14 cellular contexts compared by ENCODE assay signal in the genomic region with DNA sequence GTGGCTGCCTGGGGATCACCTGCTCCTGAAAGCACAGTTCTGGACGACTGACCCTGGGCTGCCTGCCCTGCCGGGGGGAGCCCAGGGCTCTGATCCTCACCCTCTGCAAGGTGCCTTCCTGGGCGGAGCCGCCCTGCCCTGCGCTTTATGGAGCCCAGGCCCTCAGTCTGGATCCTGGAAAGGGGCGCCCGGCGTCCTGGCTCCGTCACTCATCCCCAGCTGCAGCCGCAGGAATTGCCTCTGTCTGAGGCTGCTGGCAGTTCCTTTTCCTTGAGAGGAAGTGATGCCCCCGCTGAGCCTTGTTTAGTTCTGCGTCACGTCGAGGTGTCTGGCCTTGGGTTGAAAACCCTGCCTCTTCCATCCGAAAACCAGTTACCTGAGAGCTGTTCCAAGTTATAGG. TPM values are rescaled to one million over a fixed set of nuclear protein-coding genes. Genes with fewer than 3 reads are reported as not detected.
DNase-seq lines count a peak whose midpoint lies in the region; ATAC-seq and TF ChIP-seq lines count a peak whose summit lies in the region.
"Had no signal": no experiment of that assay in that cellular context is flagged by ENCODE, and none has a peak within 500 bp of the region (broad histone marks: within the 10 kb centered on the region; RNA-seq: fewer than 3 reads in every experiment).

No MANE protein-coding gene starts in this region.

- ATAC-seq in GM18511 (IDR thresholded peaks at IDR 0.05; ENCODE audit: unreplicated experiment) = no peak
- no peak for ATAC-seq in HG03469 (IDR thresholded peaks at IDR 0.05; ENCODE audit: unreplicated experiment)
- no peak for ATAC-seq in stimulated activated naive B cell treated with anti-CD40 and anti-IgM and Interleukin-4, amounts not matched to agents 10 μg/mL and 1 μg/mL and 100 μg/mL, for 72 hours (replicated peaks)

- H3K36me3 Mint-ChIP-seq in stimulated activated naive B cell treated with anti-CD40 and anti-IgM and Interleukin-4, amounts not matched to agents 10 μg/mL and 1 μg/mL and 100 μg/mL, for 72 hours = peaks cover 13 to 33% of the 10 kb centered on the region in 2 donors

- H3K9ac ChIP-seq in mammary epithelial cell (ENCODE audit: insufficient read depth, low read length) (no peak overlapping the region), neuronal stem cell (ENCODE audit: low read depth, low read length, poor library complexity) (no peak overlapping the region)

- 95% methylated on average over 10 of the region's 15 CpGs for WGBS in mammary epithelial cell (ENCODE audit: low coverage, missing lambda C conversion rate)
- no CpG with 5 or more reads among the region's 15 CpGs for WGBS in neuronal stem cell (ENCODE audit: extremely low coverage in 2 of 2, insufficient read length in 2 of 2, insufficient replicate concordance in 1 of 2), 2 donors

- H3K4me1 ChIP-seq in breast epithelium (peaks cover 3 to 20% of the 10 kb centered on the region in 2 donors), mammary epithelial cell (ENCODE audit: insufficient read depth, low read length) (peaks cover 40% of the 10 kb centered on the region), neuronal stem cell (ENCODE audit: control insufficient read depth in 2 of 2, insufficient read depth in 1 of 2, low read depth in 1 of 2, low read length in 2 of 2) (peaks cover 45 to 65% of the 10 kb centered on the region in 2 donors), uterus (peaks cover 12 to 24% of the 10 kb centered on the region in 2 donors)
- peaks cover 28% of the 10 kb centered on the region for H3K4me1 ChIP-seq in effector memory CD4-positive, alpha-beta T cell (ENCODE audit: control insufficient read depth, insufficient read depth, low read length, poor library complexity, severe bottlenecking)

- H3K4me3 ChIP-seq in breast epithelium (no peak overlapping the region), mammary epithelial cell (replicated peaks in 1 of 3; ENCODE audit: insufficient read depth in 1 of 3, low read depth in 2 of 3, low read length in 3 of 3) (no peak overlapping the region), neuronal stem cell (ENCODE audit: low read length in 2 of 2) (no peak overlapping the region), uterus (no peak overlapping the region)
- H3K4me3 ChIP-seq in effector memory CD4-positive, alpha-beta T cell (ENCODE audit: insufficient read depth, low read depth, low read length, poor library complexity, severe bottlenecking) = no peak overlapping the region
- H3K4me3 ChIP-seq: GM23248, SJSA1 had no signal

- peaks cover 22 to 41% of the 10 kb centered on the region in 2 donors for H3K4me1 Mint-ChIP-seq in stimulated activated naive B cell treated with anti-CD40 and anti-IgM and Interleukin-4, amounts not matched to agents 10 μg/mL and 1 μg/mL and 100 μg/mL, for 72 hours

- H3K4me2 ChIP-seq in mammary epithelial cell (ENCODE audit: insufficient read depth, low read depth, low read length) (no peak overlapping the region), neuronal stem cell (ENCODE audit: insufficient read depth, low read length, poor library complexity, severe bottlenecking) (no peak overlapping the region)

- H2BK15ac ChIP-seq in neuronal stem cell (ENCODE audit: low read length) = peak overlapping the region; percentile 14

- H3K27ac Mint-ChIP-seq in stimulated activated naive B cell treated with anti-CD40 and anti-IgM and Interleukin-4, amounts not matched to agents 10 μg/mL and 1 μg/mL and 100 μg/mL, for 72 hours = no peak overlapping the region
- H3K27ac Mint-ChIP-seq: memory B cell had no signal

- no peaks in the 10 kb centered on the region for H4K20me1 ChIP-seq in mammary epithelial cell (ENCODE audit: insufficient read depth, low read length)

- CTCF ChIA-PET in mammary epithelial cell (lab: Charles Lee; ENCODE audit: low non-redundant PET) = no interaction called here

- TF ChIP-seq CTCF in breast epithelium (IDR thresholded peaks at IDR 0.05) (no peak), mammary epithelial cell (conservative IDR thresholded peaks at IDR 0.05 in 1 of 2, IDR thresholded peaks at IDR 0.05 in 1 of 2; ENCODE audit: extremely low read depth in 1 of 2, insufficient read depth in 1 of 2, low read depth in 1 of 2, low read length in 2 of 2) (no peak), uterus (IDR thresholded peaks at IDR 0.05) (no peak)

- intact Hi-C loops in breast epithelium (cut with DNase I; ENCODE audit: low total_unique reads) = no loop called here
- intact Hi-C loops in mammary epithelial cell (cut with micrococcal nuclease) = loop anchor here (2.0 kb wide), 1 partner anchor 19 kb away; no protein-coding TSS in a partner anchor
- intact Hi-C loops in uterus (cut with DNase I; ENCODE audit: low total_unique reads) = no loop called here

- no peak overlapping the region for H2BK120ac ChIP-seq in neuronal stem cell (ENCODE audit: low read depth, low read length)

- BruUV-seq in mammary epithelial cell (replicated peaks; lab: Mats Ljungman, UMichigan) = no TSS peak

- H3K4me3 Mint-ChIP-seq in stimulated activated naive B cell treated with anti-CD40 and anti-IgM and Interleukin-4, amounts not matched to agents 10 μg/mL and 1 μg/mL and 100 μg/mL, for 72 hours = no peak overlapping the region
- H3K4me3 Mint-ChIP-seq: memory B cell had no signal

- no peak overlapping the region for H4K91ac ChIP-seq in neuronal stem cell (ENCODE audit: low read depth, low read length, poor library complexity)

- H3K27ac ChIP-seq in breast epithelium (peak overlapping the region; percentile 100), mammary epithelial cell (ENCODE audit: insufficient read depth, low read depth, low read length) (no peak overlapping the region), neuronal stem cell (replicated peaks; ENCODE audit: low read length) (no peak overlapping the region), uterus (peak overlapping the region; percentile 96 to 98)
- H3K27ac ChIP-seq in effector memory CD4-positive, alpha-beta T cell (ENCODE audit: insufficient read depth, low read length, poor library complexity, severe bottlenecking) = peak overlapping the region; percentile 25

- no peak overlapping the region for H2AFZ ChIP-seq in mammary epithelial cell (ENCODE audit: low read depth, low read length)
- no peak overlapping the region for H2AFZ ChIP-seq in neuronal stem cell (ENCODE audit: low read length)
- H2AFZ ChIP-seq: GM23248 had no signal

- H2BK12ac ChIP-seq in neuronal stem cell (ENCODE audit: low read length) = peak overlapping the region; percentile 73

- H3K27me3 Mint-ChIP-seq in stimulated activated naive B cell treated with anti-CD40 and anti-IgM and Interleukin-4, amounts not matched to agents 10 μg/mL and 1 μg/mL and 100 μg/mL, for 72 hours = no peaks in the 10 kb centered on the region
- H3K27me3 Mint-ChIP-seq: memory B cell had no signal

- no peaks in the 10 kb centered on the region for H3K27me3 ChIP-seq in breast epithelium
- H3K27me3 ChIP-seq in mammary epithelial cell (ENCODE audit: insufficient read depth, low read length) = no peaks in the 10 kb centered on the region
- no peaks in the 10 kb centered on the region for H3K27me3 ChIP-seq in effector memory CD4-positive, alpha-beta T cell (replicated peaks; ENCODE audit: control insufficient read depth, insufficient read depth, low read length, poor library complexity, severe bottlenecking)
- H3K27me3 ChIP-seq in neuronal stem cell (ENCODE audit: control insufficient read depth in 3 of 3, insufficient read depth in 3 of 3, low read depth in 1 of 3, low read length in 3 of 3) = peaks cover 0 to 15% (median 9%) of the 10 kb centered on the region in 3 experiments
- H3K27me3 ChIP-seq in uterus = no peaks in the 10 kb centered on the region
- H3K27me3 ChIP-seq: ovary, SJSA1 had no signal

- H2BK5ac ChIP-seq in neuronal stem cell (ENCODE audit: low read length) = no peak overlapping the region

- H2AK5ac ChIP-seq in neuronal stem cell (ENCODE audit: low read depth, low read length) = peak overlapping the region; percentile 94

- H3K9me3 Mint-ChIP-seq in stimulated activated naive B cell treated with anti-CD40 and anti-IgM and Interleukin-4, amounts not matched to agents 10 μg/mL and 1 μg/mL and 100 μg/mL, for 72 hours = no peaks in the 10 kb centered on the region
- H3K9me3 Mint-ChIP-seq: memory B cell had no signal

- dilution Hi-C loops in mammary epithelial cell (cut with HindIII; ENCODE audit: low sequenced_read_pairs) = loop anchor here (5.0 kb wide), 1 partner anchor 102 kb away; no protein-coding TSS in a partner anchor

- peaks cover 5% of the 10 kb centered on the region for H3K36me3 ChIP-seq in breast epithelium
- no peaks in the 10 kb centered on the region for H3K36me3 ChIP-seq in mammary epithelial cell (ENCODE audit: insufficient read depth, low read length)
- peaks cover 36% of the 10 kb centered on the region for H3K36me3 ChIP-seq in effector memory CD4-positive, alpha-beta T cell (ENCODE audit: control insufficient read depth, insufficient read depth, low read length)
- peaks cover 0 to 4% of the 10 kb centered on the region in 2 donors for H3K36me3 ChIP-seq in neuronal stem cell (replicated peaks in 1 of 2; ENCODE audit: control insufficient read depth in 2 of 2, insufficient read depth in 2 of 2, low read length in 2 of 2)
- no peaks in the 10 kb centered on the region for H3K36me3 ChIP-seq in uterus
- H3K36me3 ChIP-seq: ovary had no signal

- DNase-seq in breast epithelium (ENCODE audit: low spot score in 2 of 2) (no peak), mammary epithelial cell (no peak), neuronal stem cell (ENCODE audit: low spot score) (no peak), uterus (peak in 1 of 2 donors; percentile 23)
- no peak for DNase-seq in effector memory CD4-positive, alpha-beta T cell
- DNase-seq in stimulated activated naive B cell treated with anti-CD40 and anti-IgM and Interleukin-4, amounts not matched to agents 10 μg/mL and 1 μg/mL and 100 μg/mL, for 72 hours = no peak
- DNase-seq: GM23248, NCI-H1092 treated with DMSO at 0.1 percent for 48 hours, NCI-H510A treated with DMSO at 0.1 percent for 48 hours had no signal

- H3K18ac ChIP-seq in neuronal stem cell (ENCODE audit: low read length) = peak overlapping the region; percentile 94

- peaks cover 84% of the 10 kb centered on the region for H3K79me2 ChIP-seq in mammary epithelial cell (ENCODE audit: insufficient read depth, low read length)

- no peak overlapping the region for H4K8ac ChIP-seq in neuronal stem cell (ENCODE audit: low read depth, low read length)

- peak overlapping the region; percentile 71 for H3K14ac ChIP-seq in neuronal stem cell (ENCODE audit: low read length)

- in situ Hi-C loops in mammary epithelial cell (cut with MboI; ENCODE audit: low sequenced_read_pairs in 2 of 2) = no loop called here

- TF ChIP-seq POLR2A in breast epithelium (IDR thresholded peaks at IDR 0.05) = no peak
- no peak for TF ChIP-seq POLR2A in uterus (IDR thresholded peaks at IDR 0.05)

- H3K23ac ChIP-seq in neuronal stem cell (ENCODE audit: low read depth, low read length, poor library complexity) = no peak overlapping the region

- no peaks in the 10 kb centered on the region for H3K9me3 ChIP-seq in breast epithelium
- no peaks in the 10 kb centered on the region for H3K9me3 ChIP-seq in mammary epithelial cell (replicated peaks; ENCODE audit: insufficient read depth, low read length)
- no peaks in the 10 kb centered on the region for H3K9me3 ChIP-seq in effector memory CD4-positive, alpha-beta T cell (ENCODE audit: control insufficient read depth, low read length)
- H3K9me3 ChIP-seq in neuronal stem cell (replicated peaks in 1 of 2; ENCODE audit: control insufficient read depth in 2 of 2, insufficient read depth in 1 of 2, low read depth in 1 of 2, low read length in 2 of 2) = no peaks in the 10 kb centered on the region
- no peaks in the 10 kb centered on the region for H3K9me3 ChIP-seq in uterus
- H3K9me3 ChIP-seq: ovary, SJSA1 had no signal

- peaks cover 16% of the 10 kb centered on the region for H3K79me1 ChIP-seq in neuronal stem cell (ENCODE audit: low read depth, low read length)

- H3K4ac ChIP-seq in neuronal stem cell (ENCODE audit: low read length) = no peak overlapping the region

RNA-seq across cellular contexts. Expression of a gene that starts 5.2 kb away (rescaled TPM):
- total RNA-seq in breast epithelium (10 to 100 TPM; 14.4 to 25.9 (median 25.2) TPM), mammary epithelial cell (10 to 100 TPM; 10.5 to 23.4 TPM), uterus (10 to 100 TPM; 10.8 to 40.9 (median 26.0) TPM)
- 3.1 TPM for polyA plus RNA-seq in mammary epithelial cell
- 10.2 TPM for polyA minus RNA-seq in mammary epithelial cell
- 4.4 TPM for polyA plus RNA-seq in neuronal stem cell (2013, experiment 1 of 2)
- 4.1 TPM for polyA plus RNA-seq in neuronal stem cell (2013, experiment 2 of 2)

RNA-seq across cellular contexts. Expression of a gene that starts 20.3 kb away (rescaled TPM):
- 1 to 10 TPM in 2 of 3 donors, not detected in 1; 6.6 to 8.2 TPM for total RNA-seq in breast epithelium
- total RNA-seq in mammary epithelial cell = 10 to 100 TPM in 1 of 2 donors, 1 to 10 TPM in 1; 9.2 to 15.1 TPM
- polyA plus RNA-seq in mammary epithelial cell = 5.5 TPM
- 8.4 TPM for polyA minus RNA-seq in mammary epithelial cell
- 0.32 TPM for polyA plus RNA-seq in neuronal stem cell (2013, experiment 1 of 2)
- 0.28 TPM for polyA plus RNA-seq in neuronal stem cell (2013, experiment 2 of 2)
- total RNA-seq in uterus = 1 to 10 TPM in 1 of 4 donors, under 1 TPM in 2, not detected in 1; 0.29 to 2.8 (median 0.64) TPM
- total RNA-seq: GM23248 had no signal
- polyA plus RNA-seq: GM23248 had no signal

RNA-seq across cellular contexts. Expression of a gene that starts 31.5 kb away (rescaled TPM):
- total RNA-seq in breast epithelium (10 to 100 TPM; 27.5 to 32.1 (median 27.7) TPM), mammary epithelial cell (10 to 100 TPM; 51.3 to 81.1 TPM), uterus (10 to 100 TPM in 3 of 4 donors, 1 to 10 TPM in 1; 8.2 to 68.9 (median 30.3) TPM)
- polyA plus RNA-seq in mammary epithelial cell = 31.7 TPM
- 62.4 TPM for polyA minus RNA-seq in mammary epithelial cell
- polyA plus RNA-seq in neuronal stem cell (2013, experiment 1 of 2) = 25.3 TPM
- 24.4 TPM for polyA plus RNA-seq in neuronal stem cell (2013, experiment 2 of 2)

RNA-seq across cellular contexts. Expression of a gene that starts 34.1 kb away (rescaled TPM):
- 10 to 100 TPM; 32.6 to 52.8 (median 45.4) TPM for total RNA-seq in breast epithelium
- total RNA-seq in mammary epithelial cell = 10 to 100 TPM; 25.8 to 34.0 TPM
- polyA plus RNA-seq in mammary epithelial cell = 70.4 TPM
- 14.2 TPM for polyA minus RNA-seq in mammary epithelial cell
- 16.9 TPM for polyA plus RNA-seq in neuronal stem cell (2013, experiment 1 of 2)
- polyA plus RNA-seq in neuronal stem cell (2013, experiment 2 of 2) = 15.7 TPM
- 100 to 1,000 TPM in 1 of 4 donors, 10 to 100 TPM in 3; 16.4 to 143 (median 25.7) TPM for total RNA-seq in uterus

Comparison
In these comparisons a context has a peak if more than half of its experiments do, and no peak if none do; other contexts are left out.
1. H3K27ac ChIP-seq: peak in breast epithelium (2 of 2), effector memory CD4-positive, alpha-beta T cell (single experiment) and uterus (2 of 2); none in mammary epithelial cell (single experiment) and neuronal stem cell (single experiment).